In the genomic region with DNA sequence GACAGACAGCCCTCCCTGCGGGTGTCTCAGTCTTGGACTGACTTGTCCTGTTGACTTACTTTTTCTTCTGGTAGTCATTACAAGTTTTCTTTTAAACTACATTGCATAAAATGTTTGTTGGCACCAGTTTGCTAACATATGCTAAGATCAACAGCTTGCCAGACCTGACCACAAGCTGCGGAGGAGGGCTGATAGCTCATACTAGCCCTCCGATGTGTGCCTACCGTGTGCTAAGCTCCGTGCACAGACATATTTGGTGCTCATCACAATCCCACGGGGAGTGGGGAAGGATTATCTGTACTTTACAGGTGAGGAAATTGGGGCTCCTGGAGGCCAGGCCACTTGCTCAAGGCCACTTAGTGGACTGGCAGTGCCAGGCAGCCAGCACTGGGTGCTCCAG, we compare ENCODE assay signal across 12 cellular contexts.
"Had no signal": no experiment of that assay in that cellular context is flagged by ENCODE, and none has a peak within 500 bp of the region (broad histone marks: within the 10 kb centered on the region; RNA-seq: fewer than 3 reads in every experiment).

No MANE protein-coding gene starts in this region.

- DNase-seq: activated CD4-positive, alpha-beta T cell treated with anti-CD3 and anti-CD28 coated beads, Interleukin-2, amount 50 U/mL, for 4 hours; activated gamma-delta T cell; amniotic stem cell; effector memory CD8-positive, alpha-beta T cell; lower lobe of right lung; nucleus accumbens; posterior cingulate gyrus; stimulated activated CD4-positive, alpha-beta T cell treated with anti-CD3 and anti-CD28 coated beads, Interleukin-2, amount 100 ng/mL, for 24 hours; stimulated activated naive CD4-positive, alpha-beta T cell treated with Interleukin-2 at 50 U/mL for 16 hours; SW 1271; T-helper 2 cell; thyroid gland had no signal

- H3K4me3 ChIP-seq: lower lobe of right lung, thyroid gland had no signal

- ATAC-seq: effector memory CD8-positive, alpha-beta T cell; lower lobe of right lung had no signal
